17 cellular contexts compared by ENCODE assay signal in genomic region chr14:63523735-63524408, GRCh38. TPM values are rescaled to one million over a fixed set of nuclear protein-coding genes. Genes with fewer than 3 reads are reported as not detected.
DNase-seq lines count a peak whose midpoint lies in the region; ATAC-seq and TF ChIP-seq lines count a peak whose summit lies in the region.
"Had no signal": no experiment of that assay in that cellular context is flagged by ENCODE, and none has a peak within 500 bp of the region (broad histone marks: within the 10 kb centered on the region; RNA-seq: fewer than 3 reads in every experiment).

No MANE protein-coding gene starts in this region.

- H3K27me3 Mint-ChIP-seq in activated CD8-positive, alpha-beta memory T cell treated with anti-CD3 and anti-CD28 coated beads, Interleukin-2, amount 10 ng/mL, durations not matched to agents 7 days and 5 days: no peaks in the 10 kb centered on the region
- peaks cover 0 to 2% (median 0%) of the 10 kb centered on the region in 3 donors for H3K27me3 Mint-ChIP-seq in immature natural killer cell (ENCODE audit: low read depth in 3 of 3)

- H3K36me3 ChIP-seq in Panc1 (ENCODE audit: control insufficient read depth, insufficient read depth, low read length) (no peaks in the 10 kb centered on the region), spleen (peaks cover 0 to 48% (median 3%) of the 10 kb centered on the region in 6 donors)

- in situ Hi-C loops in Panc1 (cut with HindIII; ENCODE audit: low pct_unique_long_range_greater_than_20kb, low sequenced_read_pairs): no loop called here

- BruUV-seq in Panc1 (replicated peaks; lab: Mats Ljungman, UMichigan): TSS peak; percentile 34

- peaks cover 20% of the 10 kb centered on the region for H3K4me1 Mint-ChIP-seq in activated CD8-positive, alpha-beta memory T cell treated with anti-CD3 and anti-CD28 coated beads, Interleukin-2, amount 10 ng/mL, durations not matched to agents 7 days and 5 days
- H3K4me1 Mint-ChIP-seq in immature natural killer cell: peaks cover 31 to 47% of the 10 kb centered on the region in 2 donors

- H3K27ac ChIP-seq in Panc1 (ENCODE audit: low read length) (no peak overlapping the region), spleen (peak overlapping the region; percentile 15 to 79 (median 48))
- H3K27ac ChIP-seq: A549, C4-2B, hepatocyte, suprapubic skin had no signal

- H3K27ac Mint-ChIP-seq in activated CD8-positive, alpha-beta memory T cell treated with anti-CD3 and anti-CD28 coated beads, Interleukin-2, amount 10 ng/mL, durations not matched to agents 7 days and 5 days: peak overlapping the region; percentile 13
- H3K27ac Mint-ChIP-seq in immature natural killer cell: peak overlapping the region; percentile 79 to 97 (median 89)

- ATAC-seq in activated CD8-positive, alpha-beta memory T cell treated with anti-CD3 and anti-CD28 coated beads, Interleukin-2, amount 10 ng/mL, durations not matched to agents 7 days and 5 days: no peak
- ATAC-seq in Panc1: no peak
- no peak for ATAC-seq in HG02588 (IDR thresholded peaks at IDR 0.05; ENCODE audit: unreplicated experiment)
- no peak for ATAC-seq in HG02970 (IDR thresholded peaks at IDR 0.05; ENCODE audit: low FRiP score, unreplicated experiment)

- intact Hi-C loops in Panc1 (cut with micrococcal nuclease; ENCODE audit: unreplicated experiment) (no loop called here), spleen (cut with DNase I; ENCODE audit: low total_unique reads) (no loop called here)

- no peak for TF ChIP-seq POLR2A in spleen (IDR thresholded peaks at IDR 0.05)

- TF ChIP-seq CTCF in Panc1 (IDR thresholded peaks at IDR 0.05): no peak
- no peak for TF ChIP-seq CTCF in spleen (IDR thresholded peaks at IDR 0.05 in 8 of 11, conservative IDR thresholded peaks at IDR 0.05 in 3 of 11)

- H3K4me3 Mint-ChIP-seq in activated CD8-positive, alpha-beta memory T cell treated with anti-CD3 and anti-CD28 coated beads, Interleukin-2, amount 10 ng/mL, durations not matched to agents 7 days and 5 days: no peak overlapping the region
- peak overlapping the region in 4 of 5 donors; percentile 19 to 81 (median 66) for H3K4me3 Mint-ChIP-seq in immature natural killer cell

- no peaks in the 10 kb centered on the region for H3K9me3 Mint-ChIP-seq in activated CD8-positive, alpha-beta memory T cell treated with anti-CD3 and anti-CD28 coated beads, Interleukin-2, amount 10 ng/mL, durations not matched to agents 7 days and 5 days (ENCODE audit: low read depth)
- no peaks in the 10 kb centered on the region for H3K9me3 Mint-ChIP-seq in immature natural killer cell

- H3K9me3 ChIP-seq in Panc1 (ENCODE audit: control insufficient read depth, insufficient read depth, low read depth, low read length): no peaks in the 10 kb centered on the region
- no peaks in the 10 kb centered on the region for H3K9me3 ChIP-seq in spleen
- H3K9me3 ChIP-seq: A549, suprapubic skin had no signal

- no peaks in the 10 kb centered on the region for H3K4me1 ChIP-seq in Panc1 (ENCODE audit: control insufficient read depth, insufficient read depth, low read length)
- peaks cover 5 to 47% (median 22%) of the 10 kb centered on the region in 6 donors for H3K4me1 ChIP-seq in spleen

- H3K4me3 ChIP-seq in Panc1 (ENCODE audit: low read depth in 2 of 2, low read length in 2 of 2) (no peak overlapping the region), spleen (no peak overlapping the region)
- H3K4me3 ChIP-seq: A549, hepatocyte, suprapubic skin had no signal

- CTCF ChIA-PET in activated CD8-positive, alpha-beta memory T cell treated with anti-CD3 and anti-CD28 coated beads, Interleukin-2, amount 10 ng/mL, durations not matched to agents 7 days and 5 days (lab: Charles Lee): no interaction called here
- CTCF ChIA-PET in Panc1 (lab: Charles Lee): no interaction called here

- POLR2A ChIA-PET in Panc1 (lab: Charles Lee): no interaction called here

- no peaks in the 10 kb centered on the region for H3K27me3 ChIP-seq in Panc1 (ENCODE audit: control insufficient read depth, insufficient read depth, low read length)
- no peaks in the 10 kb centered on the region for H3K27me3 ChIP-seq in spleen (replicated peaks in 1 of 7)
- H3K27me3 ChIP-seq: hepatocyte, suprapubic skin had no signal

- 77 to 86% (median 80%) methylated on average over 4 of the region's 4 CpGs for WGBS in spleen, 5 donors

- no peak for DNase-seq in activated CD8-positive, alpha-beta memory T cell treated with anti-CD3 and anti-CD28 coated beads, Interleukin-2, amount 10 ng/mL, durations not matched to agents 7 days and 5 days
- DNase-seq in activated CD8-positive, alpha-beta memory T cell treated with anti-CD3 and anti-CD28 coated beads for 24 hours: no peak
- DNase-seq in Panc1 (ENCODE audit: low read depth, low spot score) (no peak), immature natural killer cell (no peak), spleen (no peak), NK-92 (lab: John Stamatoyannopoulos, UW; ENCODE audit: unreplicated experiment) (no peak)
- DNase-seq: activated CD4-positive, alpha-beta T cell treated with anti-CD3 and anti-CD28 coated beads for 4 hours; activated effector memory CD4-positive, alpha-beta T cell treated with Interleukin-2 at 50 U/mL for 16 hours; Karpas-422; mesenchymal stem cell; NCI-H2081 treated with DMSO at 0.1 percent for 48 hours had no signal

- H3K36me3 Mint-ChIP-seq in activated CD8-positive, alpha-beta memory T cell treated with anti-CD3 and anti-CD28 coated beads, Interleukin-2, amount 10 ng/mL, durations not matched to agents 7 days and 5 days: peaks cover 34% of the 10 kb centered on the region
- H3K36me3 Mint-ChIP-seq in immature natural killer cell: peaks cover 4 to 9% (median 8%) of the 10 kb centered on the region in 3 donors

RNA-seq across cellular contexts. Expression of gene PPP2R5E, which starts 19.3 kb away (rescaled TPM):
- 10 to 100 TPM; 45.4 to 48.1 TPM for total RNA-seq in activated CD8-positive, alpha-beta memory T cell treated with anti-CD3 and anti-CD28 coated beads, Interleukin-2, amount 10 ng/mL, durations not matched to agents 7 days and 5 days
- 47.2 TPM for total RNA-seq in Panc1 (2021; ENCODE audit: unreplicated experiment)
- 15.4 TPM for polyA plus RNA-seq in Panc1 (2012; ENCODE audit: insufficient read length)
- polyA plus RNA-seq in immature natural killer cell: 10 to 100 TPM; 28.4 to 61.8 (median 47.3) TPM
- total RNA-seq in spleen: 10 to 100 TPM; 27.2 to 42.3 (median 38.5) TPM
- polyA plus RNA-seq in spleen: 1 to 10 TPM; 6.1 to 9.0 (median 7.2) TPM
